Comparison of ENCODE assay signal across 16 cellular contexts in the genomic region with DNA sequence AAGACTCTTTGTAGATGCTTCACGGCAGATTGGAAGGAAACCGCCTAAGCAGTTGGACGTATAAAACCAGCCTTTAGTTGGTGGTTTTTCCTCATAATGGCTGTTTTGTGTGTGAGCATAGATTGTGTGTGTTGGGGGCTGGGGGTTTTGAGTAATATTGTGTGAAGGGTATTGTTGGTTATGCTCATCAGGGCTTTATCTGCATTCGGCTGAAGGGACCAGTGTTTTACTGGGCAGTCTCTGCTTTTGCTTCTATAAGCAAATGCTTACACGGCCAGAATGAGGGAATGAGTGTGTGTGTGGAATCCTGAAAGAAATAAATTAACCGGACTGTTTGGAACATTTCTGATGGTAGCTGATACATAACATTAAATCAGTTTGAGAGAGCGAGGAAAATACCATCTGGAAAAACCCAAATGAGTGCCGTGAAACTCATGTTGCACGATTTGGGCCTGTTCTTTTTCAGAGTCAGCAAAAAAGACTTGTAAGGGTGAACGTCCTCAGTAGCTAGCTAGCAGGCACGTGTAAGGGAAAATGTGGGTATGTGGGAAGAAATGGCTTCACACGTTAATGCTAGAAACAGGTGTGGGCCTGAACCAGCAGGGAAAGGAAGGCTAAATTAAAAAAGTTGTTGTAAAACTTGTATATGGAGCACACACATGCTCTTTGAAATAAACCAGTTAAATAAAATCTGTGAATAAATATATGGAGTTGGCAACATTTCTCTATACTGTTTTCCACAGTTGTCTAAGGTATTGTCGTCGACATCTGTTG. TPM values are rescaled to one million over a fixed set of nuclear protein-coding genes. Genes with fewer than 3 reads are reported as not detected.
A peak's percentile ranks its signal among the peaks of the same experiment; 100 is the strongest.
DNase-seq lines count a peak whose midpoint lies in the region; ATAC-seq and TF ChIP-seq lines count a peak whose summit lies in the region.
"Had no signal": no experiment of that assay in that cellular context is flagged by ENCODE, and none has a peak within 500 bp of the region (broad histone marks: within the 10 kb centered on the region; RNA-seq: fewer than 3 reads in every experiment).

No MANE protein-coding gene starts in this region.

- no peak overlapping the region for H2AFZ ChIP-seq in neuronal stem cell (ENCODE audit: low read length)

- no peak overlapping the region for H3K14ac ChIP-seq in neuronal stem cell (ENCODE audit: low read length)

- peak overlapping the region in 57 of 59 donors; percentile 45 to 99 (median 92) for H3K4me3 ChIP-seq in dorsolateral prefrontal cortex
- peak overlapping the region; percentile 81 to 92 for H3K4me3 ChIP-seq in muscle layer of duodenum (ENCODE audit: low read depth in 1 of 2, low read length in 2 of 2)
- peak overlapping the region; percentile 83 to 89 for H3K4me3 ChIP-seq in tibial artery
- no peak overlapping the region for H3K4me3 ChIP-seq in neuronal stem cell (ENCODE audit: low read length in 2 of 2)
- H3K4me3 ChIP-seq: SK-N-MC had no signal

- H3K4ac ChIP-seq in neuronal stem cell (ENCODE audit: low read length) = no peak overlapping the region

- H3K36me3 ChIP-seq in muscle layer of duodenum (ENCODE audit: control insufficient read depth in 1 of 2, insufficient read depth in 2 of 2, low read length in 2 of 2) (no peaks in the 10 kb centered on the region), tibial artery (no peaks in the 10 kb centered on the region), neuronal stem cell (replicated peaks in 1 of 2; ENCODE audit: control insufficient read depth in 2 of 2, insufficient read depth in 2 of 2, low read length in 2 of 2) (no peaks in the 10 kb centered on the region)

- no peak overlapping the region for H2BK12ac ChIP-seq in neuronal stem cell (ENCODE audit: low read length)

- H3K9me3 ChIP-seq in muscle layer of duodenum (ENCODE audit: control insufficient read depth in 1 of 2, low read length in 2 of 2) (no peaks in the 10 kb centered on the region), tibial artery (no peaks in the 10 kb centered on the region), neuronal stem cell (replicated peaks in 1 of 2; ENCODE audit: control insufficient read depth in 2 of 2, insufficient read depth in 1 of 2, low read depth in 1 of 2, low read length in 2 of 2) (no peaks in the 10 kb centered on the region)

- H3K27ac ChIP-seq in dorsolateral prefrontal cortex = peak overlapping the region in 48 of 59 donors; percentile 0 to 88 (median 67)
- H3K27ac ChIP-seq in muscle layer of duodenum (ENCODE audit: low read length) = peak overlapping the region; percentile 72
- H3K27ac ChIP-seq in tibial artery = peak overlapping the region; percentile 86 to 88
- no peak overlapping the region for H3K27ac ChIP-seq in neuronal stem cell (replicated peaks; ENCODE audit: low read length)
- H3K27ac ChIP-seq: 22Rv1, SK-N-MC had no signal

- no peak overlapping the region for H3K4me2 ChIP-seq in neuronal stem cell (ENCODE audit: insufficient read depth, low read length, poor library complexity, severe bottlenecking)

- DNase-seq in DMS 273 (lab: John Stamatoyannopoulos, UW; ENCODE audit: unreplicated experiment) = peak; percentile 16
- DNase-seq in DMS 273 treated with DMSO at 0.1 percent for 48 hours (lab: John Stamatoyannopoulos, UW) = no peak
- DNase-seq in dorsolateral prefrontal cortex = no peak
- no peak for DNase-seq in tibial artery
- no peak for DNase-seq in neuronal stem cell (ENCODE audit: low spot score)
- no peak for DNase-seq in dedifferentiated amniotic fluid mesenchymal stem cell (ENCODE audit: extremely low spot score)
- DNase-seq: activated CD4-positive, CD25-positive, alpha-beta regulatory T cell; effector CD8-positive, alpha-beta T cell; mesendoderm; NCI-H1694; NCI-H748 treated with DMSO at 0.1 percent for 48 hours; stimulated activated naive CD8-positive, alpha-beta T cell treated with anti-CD3 and anti-CD28 coated beads, Interleukin-15, amount 100 ng/mL, for 72 hours had no signal

- no peak overlapping the region for H3K23ac ChIP-seq in neuronal stem cell (ENCODE audit: low read depth, low read length, poor library complexity)

- peaks cover 12 to 26% of the 10 kb centered on the region in 2 donors for H3K4me1 ChIP-seq in muscle layer of duodenum (ENCODE audit: control insufficient read depth in 1 of 2, insufficient read depth in 2 of 2, low read length in 2 of 2)
- peaks cover 0 to 54% (median 15%) of the 10 kb centered on the region in 4 donors for H3K4me1 ChIP-seq in tibial artery
- peaks cover 0 to 4% of the 10 kb centered on the region in 2 donors for H3K4me1 ChIP-seq in neuronal stem cell (ENCODE audit: control insufficient read depth in 2 of 2, insufficient read depth in 1 of 2, low read depth in 1 of 2, low read length in 2 of 2)

- TF ChIP-seq CTCF in dorsolateral prefrontal cortex (IDR thresholded peaks at IDR 0.05 in 54 of 56, conservative IDR thresholded peaks at IDR 0.05 in 2 of 56; ENCODE audit: low read depth in 1 of 56, partially characterized antibody in 56 of 56) (no peak), tibial artery (IDR thresholded peaks at IDR 0.05) (no peak)

- WGBS in neuronal stem cell (ENCODE audit: extremely low coverage in 2 of 2, insufficient read length in 2 of 2, insufficient replicate concordance in 1 of 2), 2 donors = no CpG with 5 or more reads among the region's 14 CpGs

- no peak overlapping the region for H4K91ac ChIP-seq in neuronal stem cell (ENCODE audit: low read depth, low read length, poor library complexity)

- H2BK15ac ChIP-seq in neuronal stem cell (ENCODE audit: low read length) = no peak overlapping the region

- no peaks in the 10 kb centered on the region for H3K79me1 ChIP-seq in neuronal stem cell (ENCODE audit: low read depth, low read length)

- no peak overlapping the region for H3K18ac ChIP-seq in neuronal stem cell (ENCODE audit: low read length)

- no peak overlapping the region for H3K9ac ChIP-seq in neuronal stem cell (ENCODE audit: low read depth, low read length, poor library complexity)

- no peak overlapping the region for H2BK120ac ChIP-seq in neuronal stem cell (ENCODE audit: low read depth, low read length)

- ATAC-seq in HG03432 (IDR thresholded peaks at IDR 0.05; ENCODE audit: unreplicated experiment) = no peak
- ATAC-seq: stimulated activated naive CD8-positive, alpha-beta T cell treated with anti-CD3 and anti-CD28 coated beads, Interleukin-15, amount 100 ng/mL, for 72 hours had no signal

- intact Hi-C loops in dorsolateral prefrontal cortex (cut with DNase I) (loop anchor here in 1 of 2 donors (10.0 kb wide), 1 partner anchor 104 kb away; no protein-coding TSS in a partner anchor), tibial artery (cut with DNase I; ENCODE audit: low total_unique reads) (loop anchor here (5.0 kb wide), 1 partner anchor 46 kb away; no protein-coding TSS in a partner anchor)

- H2BK5ac ChIP-seq in neuronal stem cell (ENCODE audit: low read length) = no peak overlapping the region

- H3K27me3 ChIP-seq in dorsolateral prefrontal cortex (peaks cover 0 to 2% (median 0%) of the 10 kb centered on the region in 45 donors), muscle layer of duodenum (ENCODE audit: low read depth, low read length) (no peaks in the 10 kb centered on the region), tibial artery (no peaks in the 10 kb centered on the region), neuronal stem cell (ENCODE audit: control insufficient read depth in 3 of 3, insufficient read depth in 3 of 3, low read depth in 1 of 3, low read length in 3 of 3) (peaks cover 0 to 47% (median 44%) of the 10 kb centered on the region in 3 experiments)

- H4K8ac ChIP-seq in neuronal stem cell (ENCODE audit: low read depth, low read length) = no peak overlapping the region

- no peak overlapping the region for H2AK5ac ChIP-seq in neuronal stem cell (ENCODE audit: low read depth, low read length)

RNA-seq across cellular contexts. Expression of gene MITF, which starts 2.0 kb away (rescaled TPM):
- total RNA-seq in dorsolateral prefrontal cortex = 10 to 100 TPM in 82 of 120 experiments, 1 to 10 TPM in 38; 4.7 to 23.9 (median 11.8) TPM
- 0.57 TPM for polyA plus RNA-seq in neuronal stem cell (2013, experiment 1 of 2)
- polyA plus RNA-seq in neuronal stem cell (2013, experiment 2 of 2) = 0.64 TPM

Comparison
In these comparisons a context has a peak if more than half of its experiments do, and no peak if none do; other contexts are left out.
1. H3K4me3 ChIP-seq: peak in dorsolateral prefrontal cortex (57 of 59), muscle layer of duodenum (2 of 2) and tibial artery (2 of 2); none in neuronal stem cell (0 of 2).